In genomic region chr10:110876788-110877187, GRCh38 we compare ENCODE assay signal across 2 cellular contexts.
TF ChIP-seq lines count a peak whose summit lies in the region.

No MANE protein-coding gene starts in this region.

TF ChIP-seq in HepG2, 621 proteins besides CTCF, POLR2A, EP300 and RAD21 (continues in another document):
- TF ChIP-seq ZSCAN30 (CRISPR knock-in tag; IDR thresholded peaks at IDR 0.05) (no peak), ZNF670 (CRISPR knock-in tag; IDR thresholded peaks at IDR 0.05; ENCODE audit: borderline replicate concordance) (no peak), ZGPAT (CRISPR knock-in tag; IDR thresholded peaks at IDR 0.05) (no peak), ZNF44 (CRISPR knock-in tag; IDR thresholded peaks at IDR 0.05) (no peak), CEBPB (IDR thresholded peaks at IDR 0.05; ENCODE audit: borderline replicate concordance, low read depth, low read length) (peak; percentile 19; the same call in 1 of the 2 replicates), NFKB2 (CRISPR knock-in tag; IDR thresholded peaks at IDR 0.05; ENCODE audit: borderline replicate concordance) (no peak), ZBTB25 (CRISPR knock-in tag; IDR thresholded peaks at IDR 0.05) (no peak), NFRKB (IDR thresholded peaks at IDR 0.05) (no peak), GATAD2A (CRISPR knock-in tag; IDR thresholded peaks at IDR 0.05) (peak; percentile 60; the same call in 1 of the 2 replicates), TBL1XR1 (IDR thresholded peaks at IDR 0.05; ENCODE audit: borderline replicate concordance, low read length, partially characterized antibody) (no peak), FOXA3 (CRISPR knock-in tag; IDR thresholded peaks at IDR 0.05) (peak; percentile 78)
- TF ChIP-seq, protein P1, sequence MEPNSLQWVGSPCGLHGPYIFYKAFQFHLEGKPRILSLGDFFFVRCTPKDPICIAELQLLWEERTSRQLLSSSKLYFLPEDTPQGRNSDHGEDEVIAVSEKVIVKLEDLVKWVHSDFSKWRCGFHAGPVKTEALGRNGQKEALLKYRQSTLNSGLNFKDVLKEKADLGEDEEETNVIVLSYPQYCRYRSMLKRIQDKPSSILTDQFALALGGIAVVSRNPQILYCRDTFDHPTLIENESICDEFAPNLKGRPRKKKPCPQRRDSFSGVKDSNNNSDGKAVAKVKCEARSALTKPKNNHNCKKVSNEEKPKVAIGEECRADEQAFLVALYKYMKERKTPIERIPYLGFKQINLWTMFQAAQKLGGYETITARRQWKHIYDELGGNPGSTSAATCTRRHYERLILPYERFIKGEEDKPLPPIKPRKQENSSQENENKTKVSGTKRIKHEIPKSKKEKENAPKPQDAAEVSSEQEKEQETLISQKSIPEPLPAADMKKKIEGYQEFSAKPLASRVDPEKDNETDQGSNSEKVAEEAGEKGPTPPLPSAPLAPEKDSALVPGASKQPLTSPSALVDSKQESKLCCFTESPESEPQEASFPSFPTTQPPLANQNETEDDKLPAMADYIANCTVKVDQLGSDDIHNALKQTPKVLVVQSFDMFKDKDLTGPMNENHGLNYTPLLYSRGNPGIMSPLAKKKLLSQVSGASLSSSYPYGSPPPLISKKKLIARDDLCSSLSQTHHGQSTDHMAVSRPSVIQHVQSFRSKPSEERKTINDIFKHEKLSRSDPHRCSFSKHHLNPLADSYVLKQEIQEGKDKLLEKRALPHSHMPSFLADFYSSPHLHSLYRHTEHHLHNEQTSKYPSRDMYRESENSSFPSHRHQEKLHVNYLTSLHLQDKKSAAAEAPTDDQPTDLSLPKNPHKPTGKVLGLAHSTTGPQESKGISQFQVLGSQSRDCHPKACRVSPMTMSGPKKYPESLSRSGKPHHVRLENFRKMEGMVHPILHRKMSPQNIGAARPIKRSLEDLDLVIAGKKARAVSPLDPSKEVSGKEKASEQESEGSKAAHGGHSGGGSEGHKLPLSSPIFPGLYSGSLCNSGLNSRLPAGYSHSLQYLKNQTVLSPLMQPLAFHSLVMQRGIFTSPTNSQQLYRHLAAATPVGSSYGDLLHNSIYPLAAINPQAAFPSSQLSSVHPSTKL (CRISPR knock-in tag; IDR thresholded peaks at IDR 0.05): peak; percentile 42; the same call in 1 of the 2 replicates
- TF ChIP-seq, protein P2, sequence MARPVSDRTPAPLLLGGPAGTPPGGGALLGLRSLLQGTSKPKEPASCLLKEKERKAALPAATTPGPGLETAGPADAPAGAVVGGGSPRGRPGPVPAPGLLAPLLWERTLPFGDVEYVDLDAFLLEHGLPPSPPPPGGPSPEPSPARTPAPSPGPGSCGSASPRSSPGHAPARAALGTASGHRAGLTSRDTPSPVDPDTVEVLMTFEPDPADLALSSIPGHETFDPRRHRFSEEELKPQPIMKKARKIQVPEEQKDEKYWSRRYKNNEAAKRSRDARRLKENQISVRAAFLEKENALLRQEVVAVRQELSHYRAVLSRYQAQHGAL (CRISPR knock-in tag; IDR thresholded peaks at IDR 0.05; ENCODE audit: not compliant biosample characterization): no peak
- TF ChIP-seq, protein P3, sequence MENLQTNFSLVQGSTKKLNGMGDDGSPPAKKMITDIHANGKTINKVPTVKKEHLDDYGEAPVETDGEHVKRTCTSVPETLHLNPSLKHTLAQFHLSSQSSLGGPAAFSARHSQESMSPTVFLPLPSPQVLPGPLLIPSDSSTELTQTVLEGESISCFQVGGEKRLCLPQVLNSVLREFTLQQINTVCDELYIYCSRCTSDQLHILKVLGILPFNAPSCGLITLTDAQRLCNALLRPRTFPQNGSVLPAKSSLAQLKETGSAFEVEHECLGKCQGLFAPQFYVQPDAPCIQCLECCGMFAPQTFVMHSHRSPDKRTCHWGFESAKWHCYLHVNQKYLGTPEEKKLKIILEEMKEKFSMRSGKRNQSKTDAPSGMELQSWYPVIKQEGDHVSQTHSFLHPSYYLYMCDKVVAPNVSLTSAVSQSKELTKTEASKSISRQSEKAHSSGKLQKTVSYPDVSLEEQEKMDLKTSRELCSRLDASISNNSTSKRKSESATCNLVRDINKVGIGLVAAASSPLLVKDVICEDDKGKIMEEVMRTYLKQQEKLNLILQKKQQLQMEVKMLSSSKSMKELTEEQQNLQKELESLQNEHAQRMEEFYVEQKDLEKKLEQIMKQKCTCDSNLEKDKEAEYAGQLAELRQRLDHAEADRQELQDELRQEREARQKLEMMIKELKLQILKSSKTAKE (CRISPR knock-in tag; IDR thresholded peaks at IDR 0.05; ENCODE audit: borderline replicate concordance): no peak

TF ChIP-seq in SK-N-SH treated with all-trans-retinoic acid at 6 μM for 48 hours, 23 proteins besides CTCF, POLR2A, EP300 and RAD21:
- TF ChIP-seq ZC3H10 (CRISPR knock-in tag; IDR thresholded peaks at IDR 0.05) (no peak), CSDC2 (CRISPR knock-in tag; IDR thresholded peaks at IDR 0.05) (no peak), ZFP3 (CRISPR knock-in tag; IDR thresholded peaks at IDR 0.05) (no peak), POU6F1 (CRISPR knock-in tag; IDR thresholded peaks at IDR 0.05; ENCODE audit: borderline replicate concordance, low read depth) (no peak), ZNF8 (CRISPR knock-in tag; IDR thresholded peaks at IDR 0.05) (no peak), TCF4 (CRISPR knock-in tag; IDR thresholded peaks at IDR 0.05; ENCODE audit: borderline replicate concordance) (no peak), ZNF70 (CRISPR knock-in tag; IDR thresholded peaks at IDR 0.05) (no peak), RARB (CRISPR knock-in tag; IDR thresholded peaks at IDR 0.05) (no peak), PPARA (CRISPR knock-in tag; IDR thresholded peaks at IDR 0.05; ENCODE audit: borderline replicate concordance) (no peak), CREB5 (CRISPR knock-in tag; IDR thresholded peaks at IDR 0.05; ENCODE audit: low read depth) (no peak)
- TF ChIP-seq, protein P4, sequence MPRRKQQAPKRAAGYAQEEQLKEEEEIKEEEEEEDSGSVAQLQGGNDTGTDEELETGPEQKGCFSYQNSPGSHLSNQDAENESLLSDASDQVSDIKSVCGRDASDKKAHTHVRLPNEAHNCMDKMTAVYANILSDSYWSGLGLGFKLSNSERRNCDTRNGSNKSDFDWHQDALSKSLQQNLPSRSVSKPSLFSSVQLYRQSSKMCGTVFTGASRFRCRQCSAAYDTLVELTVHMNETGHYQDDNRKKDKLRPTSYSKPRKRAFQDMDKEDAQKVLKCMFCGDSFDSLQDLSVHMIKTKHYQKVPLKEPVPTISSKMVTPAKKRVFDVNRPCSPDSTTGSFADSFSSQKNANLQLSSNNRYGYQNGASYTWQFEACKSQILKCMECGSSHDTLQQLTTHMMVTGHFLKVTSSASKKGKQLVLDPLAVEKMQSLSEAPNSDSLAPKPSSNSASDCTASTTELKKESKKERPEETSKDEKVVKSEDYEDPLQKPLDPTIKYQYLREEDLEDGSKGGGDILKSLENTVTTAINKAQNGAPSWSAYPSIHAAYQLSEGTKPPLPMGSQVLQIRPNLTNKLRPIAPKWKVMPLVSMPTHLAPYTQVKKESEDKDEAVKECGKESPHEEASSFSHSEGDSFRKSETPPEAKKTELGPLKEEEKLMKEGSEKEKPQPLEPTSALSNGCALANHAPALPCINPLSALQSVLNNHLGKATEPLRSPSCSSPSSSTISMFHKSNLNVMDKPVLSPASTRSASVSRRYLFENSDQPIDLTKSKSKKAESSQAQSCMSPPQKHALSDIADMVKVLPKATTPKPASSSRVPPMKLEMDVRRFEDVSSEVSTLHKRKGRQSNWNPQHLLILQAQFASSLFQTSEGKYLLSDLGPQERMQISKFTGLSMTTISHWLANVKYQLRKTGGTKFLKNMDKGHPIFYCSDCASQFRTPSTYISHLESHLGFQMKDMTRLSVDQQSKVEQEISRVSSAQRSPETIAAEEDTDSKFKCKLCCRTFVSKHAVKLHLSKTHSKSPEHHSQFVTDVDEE (CRISPR knock-in tag; IDR thresholded peaks at IDR 0.05): no peak
- TF ChIP-seq, protein P5, sequence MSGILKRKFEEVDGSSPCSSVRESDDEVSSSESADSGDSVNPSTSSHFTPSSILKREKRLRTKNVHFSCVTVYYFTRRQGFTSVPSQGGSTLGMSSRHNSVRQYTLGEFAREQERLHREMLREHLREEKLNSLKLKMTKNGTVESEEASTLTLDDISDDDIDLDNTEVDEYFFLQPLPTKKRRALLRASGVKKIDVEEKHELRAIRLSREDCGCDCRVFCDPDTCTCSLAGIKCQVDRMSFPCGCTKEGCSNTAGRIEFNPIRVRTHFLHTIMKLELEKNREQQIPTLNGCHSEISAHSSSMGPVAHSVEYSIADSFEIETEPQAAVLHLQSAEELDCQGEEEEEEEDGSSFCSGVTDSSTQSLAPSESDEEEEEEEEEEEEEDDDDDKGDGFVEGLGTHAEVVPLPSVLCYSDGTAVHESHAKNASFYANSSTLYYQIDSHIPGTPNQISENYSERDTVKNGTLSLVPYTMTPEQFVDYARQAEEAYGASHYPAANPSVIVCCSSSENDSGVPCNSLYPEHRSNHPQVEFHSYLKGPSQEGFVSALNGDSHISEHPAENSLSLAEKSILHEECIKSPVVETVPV (CRISPR knock-in tag; IDR thresholded peaks at IDR 0.05): no peak
TF ChIP-seq in SK-N-SH treated with all-trans-retinoic acid at 6 μM for 48 hours: peak in this region for 0.
